In the genomic region with DNA sequence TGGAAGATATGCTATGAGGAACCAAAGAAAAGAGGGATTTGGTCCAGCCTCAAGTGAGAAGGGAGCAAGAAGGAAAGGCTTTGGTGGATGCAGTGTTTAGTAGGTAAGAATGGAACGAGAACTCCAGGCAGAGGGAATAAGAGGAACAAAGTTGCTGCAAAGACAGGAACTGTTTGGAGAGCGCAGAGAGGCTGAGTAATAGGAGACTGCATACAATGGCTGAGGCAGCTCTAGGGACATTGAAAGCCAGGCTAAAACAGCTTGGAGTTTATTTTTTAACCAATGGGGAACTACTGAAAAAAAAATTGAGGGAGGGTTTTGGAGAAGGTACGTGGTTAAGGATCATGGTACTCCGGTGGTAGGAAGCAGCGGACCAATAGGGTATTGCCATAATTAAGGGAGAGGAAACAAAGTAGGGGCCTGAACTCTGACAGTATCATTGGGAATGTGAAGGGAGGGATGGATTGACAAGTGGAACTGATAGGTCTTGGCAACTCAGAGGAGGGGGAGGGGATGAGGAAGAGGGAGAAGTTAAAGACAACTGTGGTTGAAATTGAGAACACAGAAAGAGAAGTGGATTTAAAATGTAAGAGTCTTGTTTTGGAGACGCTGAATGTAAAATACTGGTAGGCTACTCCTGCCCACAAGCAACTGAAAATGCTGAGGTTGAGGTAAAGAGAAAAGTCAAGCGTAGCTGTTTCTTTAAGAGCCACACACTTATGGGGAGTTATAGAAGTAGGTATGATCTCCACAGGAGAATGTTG, we compare ENCODE assay signal across 9 cellular contexts. TPM values are rescaled to one million over a fixed set of nuclear protein-coding genes. Genes with fewer than 3 reads are reported as not detected.
A peak's percentile ranks its signal among the peaks of the same experiment; 100 is the strongest.
DNase-seq lines count a peak whose midpoint lies in the region; ATAC-seq and TF ChIP-seq lines count a peak whose summit lies in the region.
"Had no signal": no experiment of that assay in that cellular context is flagged by ENCODE, and none has a peak within 500 bp of the region (broad histone marks: within the 10 kb centered on the region; RNA-seq: fewer than 3 reads in every experiment).

No MANE protein-coding gene starts in this region.

- CTCF ChIA-PET in activated CD8-positive, alpha-beta T cell treated with anti-CD3 and anti-CD28 coated beads for 36 hours (lab: Charles Lee), result no interaction called here

- peaks cover 44% of the 10 kb centered on the region for H3K27me3 Mint-ChIP-seq in activated CD8-positive, alpha-beta T cell treated with anti-CD3 and anti-CD28 coated beads for 36 hours

- H3K9me3 Mint-ChIP-seq in activated CD8-positive, alpha-beta T cell treated with anti-CD3 and anti-CD28 coated beads for 36 hours, result no peaks in the 10 kb centered on the region

- no peak overlapping the region for H3K4me3 Mint-ChIP-seq in activated CD8-positive, alpha-beta T cell treated with anti-CD3 and anti-CD28 coated beads for 36 hours

- POLR2A ChIA-PET in activated CD8-positive, alpha-beta T cell treated with anti-CD3 and anti-CD28 coated beads for 36 hours (lab: Charles Lee), result no interaction called here

- peak; percentile 68 for ATAC-seq in GM18858 (IDR thresholded peaks at IDR 0.05; ENCODE audit: unreplicated experiment)
- peak; percentile 61 for ATAC-seq in GM21717 (IDR thresholded peaks at IDR 0.05; ENCODE audit: unreplicated experiment)
- peak; percentile 62 for ATAC-seq in HG03469 (IDR thresholded peaks at IDR 0.05; ENCODE audit: unreplicated experiment)
- ATAC-seq in left ventricle myocardium superior, result peak; percentile 64
- no peak for ATAC-seq in activated CD8-positive, alpha-beta T cell treated with anti-CD3 and anti-CD28 coated beads for 36 hours
- no peak for ATAC-seq in stimulated activated naive CD8-positive, alpha-beta T cell treated with anti-CD3 and anti-CD28 coated beads, Interleukin-15, Interleukin-2, amounts not matched to agents 100 U/mL and 50 U/mL, for 24 hours

- intact Hi-C loops in left ventricle myocardium superior (cut with micrococcal nuclease), result no loop called here
- intact Hi-C loops in activated CD8-positive, alpha-beta T cell treated with anti-CD3 and anti-CD28 coated beads for 36 hours (cut with micrococcal nuclease), result no loop called here

- DNase-seq in left ventricle myocardium superior, result no peak
- no peak for DNase-seq in activated T-cell treated with anti-CD3 and anti-CD28 coated beads, Interleukin-2, amount 50 U/mL, for 48 hours
- no peak for DNase-seq in stimulated activated CD8-positive, alpha-beta memory T cell treated with anti-CD3 and anti-CD28 coated beads, Interleukin-4, amount 100 ng/mL, for 48 hours
- DNase-seq in activated CD8-positive, alpha-beta T cell treated with anti-CD3 and anti-CD28 coated beads for 36 hours, result no peak
- no peak for DNase-seq in stimulated activated naive CD8-positive, alpha-beta T cell treated with anti-CD3 and anti-CD28 coated beads, Interleukin-15, Interleukin-2, amounts not matched to agents 100 U/mL and 50 U/mL, for 24 hours
- DNase-seq: NCI-H82 had no signal

- no peaks in the 10 kb centered on the region for H3K36me3 Mint-ChIP-seq in activated CD8-positive, alpha-beta T cell treated with anti-CD3 and anti-CD28 coated beads for 36 hours (ENCODE audit: low read depth)

- no peak overlapping the region for H3K27ac Mint-ChIP-seq in activated CD8-positive, alpha-beta T cell treated with anti-CD3 and anti-CD28 coated beads for 36 hours

- peaks cover 14% of the 10 kb centered on the region for H3K4me1 Mint-ChIP-seq in activated CD8-positive, alpha-beta T cell treated with anti-CD3 and anti-CD28 coated beads for 36 hours (ENCODE audit: low read depth)

- no peak for TF ChIP-seq CTCF in activated CD8-positive, alpha-beta T cell treated with anti-CD3 and anti-CD28 coated beads for 36 hours (IDR thresholded peaks at IDR 0.05)

RNA-seq across cellular contexts. Expression of a gene that starts 4.8 kb away (rescaled TPM):
- not detected for total RNA-seq in left ventricle myocardium superior
- total RNA-seq in activated CD8-positive, alpha-beta T cell treated with anti-CD3 and anti-CD28 coated beads for 36 hours, result not detected

RNA-seq across cellular contexts. Expression of a gene that starts 18.3 kb away (rescaled TPM):
- 12.5 TPM for total RNA-seq in left ventricle myocardium superior
- total RNA-seq in activated CD8-positive, alpha-beta T cell treated with anti-CD3 and anti-CD28 coated beads for 36 hours, result 10 to 100 TPM; 19.3 to 21.7 TPM

Comparison
In these comparisons a context has a peak if more than half of its experiments do, and no peak if none do; other contexts are left out.
1. ATAC-seq: peak in GM18858 (single experiment), GM21717 (single experiment), HG03469 (single experiment) and left ventricle myocardium superior (single experiment); none in activated CD8-positive, alpha-beta T cell treated with anti-CD3 and anti-CD28 coated beads for 36 hours (single experiment) and stimulated activated naive CD8-positive, alpha-beta T cell treated with anti-CD3 and anti-CD28 coated beads, Interleukin-15, Interleukin-2, amounts not matched to agents 100 U/mL and 50 U/mL, for 24 hours (single experiment).